ENCODE assay signal across 1 cellular context in the genomic region with DNA sequence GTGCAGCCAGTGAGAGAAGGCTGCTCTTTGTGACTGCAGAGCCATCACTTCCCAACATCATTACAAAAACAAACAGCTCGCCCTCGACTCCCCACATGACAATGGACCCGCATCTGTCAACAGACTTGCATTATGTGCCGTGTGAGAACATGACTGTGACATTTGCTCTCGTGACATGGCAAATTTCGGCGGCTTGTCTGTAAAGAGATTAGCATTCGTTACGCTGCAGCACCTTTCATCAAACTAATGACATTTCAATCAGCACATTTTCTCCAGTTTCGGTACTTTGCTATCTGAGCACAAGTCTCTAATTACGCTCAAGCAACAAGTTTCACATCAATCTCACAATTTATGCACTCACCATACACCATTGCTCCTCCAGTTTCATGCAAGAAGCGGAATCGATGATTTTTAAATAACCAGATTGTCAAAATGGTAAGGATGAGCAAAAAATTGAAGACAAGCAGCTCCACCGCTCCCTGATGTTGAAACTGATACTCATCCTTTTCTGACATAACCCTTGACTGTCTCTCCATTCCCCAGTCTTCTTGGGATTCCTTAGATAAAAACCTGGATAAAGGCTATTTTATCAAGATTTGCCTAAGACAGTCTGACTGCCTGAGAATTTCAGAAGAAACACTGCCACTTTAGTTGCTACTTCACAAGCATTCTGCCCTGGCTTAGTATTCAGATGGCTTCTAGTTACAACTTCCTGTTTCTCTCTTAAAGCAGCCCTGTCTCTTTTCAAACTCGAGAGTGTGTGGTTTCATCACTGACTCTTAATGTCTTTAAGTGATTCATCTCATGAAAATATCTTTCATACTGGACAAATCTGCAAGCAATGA.
TF ChIP-seq lines count a peak whose summit lies in the region.

A gene (minus strand): TSS at position 682 of the 845 bp plus-strand sequence. CDS start 146 bp downstream, at position 536.

TF ChIP-seq in HepG2, 621 proteins besides CTCF, POLR2A, EP300 and RAD21 (continued from another document):
- TF ChIP-seq, protein P1, sequence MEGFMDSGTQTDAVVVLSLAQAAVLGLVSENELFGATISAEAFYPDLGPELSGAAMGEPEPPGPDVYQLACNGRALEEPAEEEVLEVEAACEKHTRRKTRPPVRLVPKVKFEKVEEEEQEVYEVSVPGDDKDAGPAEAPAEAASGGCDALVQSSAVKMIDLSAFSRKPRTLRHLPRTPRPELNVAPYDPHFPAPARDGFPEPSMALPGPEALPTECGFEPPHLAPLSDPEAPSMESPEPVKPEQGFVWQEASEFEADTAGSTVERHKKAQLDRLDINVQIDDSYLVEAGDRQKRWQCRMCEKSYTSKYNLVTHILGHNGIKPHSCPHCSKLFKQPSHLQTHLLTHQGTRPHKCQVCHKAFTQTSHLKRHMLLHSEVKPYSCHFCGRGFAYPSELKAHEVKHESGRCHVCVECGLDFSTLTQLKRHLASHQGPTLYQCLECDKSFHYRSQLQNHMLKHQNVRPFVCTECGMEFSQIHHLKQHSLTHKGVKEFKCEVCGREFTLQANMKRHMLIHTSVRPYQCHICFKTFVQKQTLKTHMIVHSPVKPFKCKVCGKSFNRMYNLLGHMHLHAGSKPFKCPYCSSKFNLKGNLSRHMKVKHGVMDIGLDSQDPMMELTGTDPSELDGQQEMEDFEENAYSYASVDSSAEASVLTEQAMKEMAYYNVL (CRISPR knock-in tag; IDR thresholded peaks at IDR 0.05; ENCODE audit: borderline replicate concordance): no peak
- TF ChIP-seq ZNF33B (CRISPR knock-in tag; IDR thresholded peaks at IDR 0.05) (no peak), CHD4 (IDR thresholded peaks at IDR 0.05; ENCODE audit: borderline replicate concordance, low read length) (no peak)
